31 cellular contexts compared by ENCODE assay signal in the genomic region with DNA sequence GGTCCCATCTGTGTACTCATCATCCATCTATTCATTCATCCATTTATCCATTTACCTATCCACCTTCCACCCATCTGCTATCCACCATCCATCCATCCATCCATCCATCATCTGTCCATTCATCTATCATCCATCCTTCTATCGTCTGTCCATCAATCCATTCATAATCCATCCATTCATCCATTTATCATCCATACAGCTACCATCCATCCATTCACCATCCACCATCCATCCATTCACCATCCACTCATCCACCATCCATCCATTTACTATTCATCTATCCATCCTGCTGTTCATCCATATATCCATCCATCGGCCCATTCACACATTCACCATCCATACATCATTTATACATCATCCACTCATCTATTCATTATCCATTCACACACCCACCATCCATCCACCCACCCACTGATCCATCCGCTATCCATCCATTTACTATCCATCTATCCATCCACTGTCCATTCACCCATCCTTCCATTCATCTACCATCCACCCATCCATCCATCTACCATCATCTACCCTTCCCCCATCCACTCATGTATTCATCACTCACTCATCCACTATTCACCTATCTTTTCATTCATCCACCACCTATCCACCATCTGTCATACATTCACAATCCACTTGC.
"Had no signal": no experiment of that assay in that cellular context is flagged by ENCODE, and none has a peak within 500 bp of the region (broad histone marks: within the 10 kb centered on the region; RNA-seq: fewer than 3 reads in every experiment).

No MANE protein-coding gene starts in this region.

- H3K4me3 Mint-ChIP-seq: activated B cell treated with CpG ODN at 0.5 μM for 24 hours; activated CD8-positive, alpha-beta T cell treated with anti-CD3 and anti-CD28 coated beads for 36 hours; activated naive CD4-positive, alpha-beta T cell treated with anti-CD3 and anti-CD28 coated beads for 36 hours; activated naive CD4-positive, alpha-beta T cell treated with anti-CD3 and anti-CD28 coated beads, Interleukin-2, amount 50 U/mL, for 24 hours; activated naive CD8-positive, alpha-beta T cell treated with anti-CD3 and anti-CD28 coated beads for 36 hours; activated naive CD8-positive, alpha-beta T cell treated with anti-CD3 and anti-CD28 coated beads, Interleukin-2, amount 50 U/mL, for 24 hours; activated T-cell treated with anti-CD3 and anti-CD28 coated beads, Interleukin-2, amount 50 U/mL, for 4 hours; activated T-helper 17 cell treated with anti-CD3 and anti-CD28 coated beads, Interleukin-2, amount 50 U/mL, for 72 hours; T-helper 17 cell; T-helper 2 cell treated with Interferon-gamma antibody and Interleukin-4, amounts not matched to agents 5 μg/mL and 100 μg/mL, for 36 hours had no signal

- FAIRE-seq: endometrium, frontal cortex had no signal

- H3K4me3 ChIP-seq: adrenal gland, body of pancreas, cardiac muscle cell, colonic mucosa, heart left ventricle had no signal

- H3K4me1 ChIP-seq: adrenal gland, colonic mucosa had no signal

- H3K4me1 Mint-ChIP-seq: activated B cell treated with CpG ODN at 0.5 μM for 24 hours; activated naive CD4-positive, alpha-beta T cell treated with anti-CD3 and anti-CD28 coated beads, Interleukin-2, amount 50 U/mL, for 24 hours; activated naive CD8-positive, alpha-beta T cell treated with anti-CD3 and anti-CD28 coated beads for 36 hours; activated naive CD8-positive, alpha-beta T cell treated with anti-CD3 and anti-CD28 coated beads, Interleukin-2, amount 50 U/mL, for 24 hours; T-helper 17 cell had no signal

- H3K27me3 ChIP-seq: adrenal gland, body of pancreas, cardiac muscle cell, colonic mucosa, heart left ventricle had no signal

- H3K36me3 ChIP-seq: adrenal gland, colonic mucosa, WERI-Rb-1 had no signal

- H3K27ac Mint-ChIP-seq: activated B cell treated with CpG ODN at 0.5 μM for 24 hours; activated CD8-positive, alpha-beta T cell treated with anti-CD3 and anti-CD28 coated beads for 36 hours; activated naive CD4-positive, alpha-beta T cell treated with anti-CD3 and anti-CD28 coated beads for 36 hours; activated naive CD4-positive, alpha-beta T cell treated with anti-CD3 and anti-CD28 coated beads, Interleukin-2, amount 50 U/mL, for 24 hours; activated naive CD8-positive, alpha-beta T cell treated with anti-CD3 and anti-CD28 coated beads for 36 hours; activated naive CD8-positive, alpha-beta T cell treated with anti-CD3 and anti-CD28 coated beads, Interleukin-2, amount 50 U/mL, for 24 hours; activated T-helper 17 cell treated with anti-CD3 and anti-CD28 coated beads, Interleukin-2, amount 50 U/mL, for 72 hours; T-helper 17 cell; T-helper 2 cell treated with Interferon-gamma antibody and Interleukin-4, amounts not matched to agents 5 μg/mL and 100 μg/mL, for 36 hours had no signal

- DNase-seq: activated CD4-positive, alpha-beta T cell treated with anti-CD3 and anti-CD28 coated beads for 48 hours; activated CD4-positive, alpha-beta T cell treated with anti-CD3 and anti-CD28 coated beads, Interleukin-2, amount 50 U/mL, for 1 hour; activated CD4-positive, alpha-beta T cell treated with anti-CD3 and anti-CD28 coated beads, Interleukin-2, amount 50 U/mL, for 48 hours; activated CD8-positive, alpha-beta memory T cell treated with anti-CD3 and anti-CD28 coated beads for 24 hours; activated CD8-positive, alpha-beta T cell treated with anti-CD3 and anti-CD28 coated beads for 36 hours; activated naive CD4-positive, alpha-beta T cell treated with anti-CD3 and anti-CD28 coated beads for 36 hours; activated naive CD8-positive, alpha-beta T cell treated with anti-CD3 and anti-CD28 coated beads for 36 hours; activated naive CD8-positive, alpha-beta T cell treated with anti-CD3 and anti-CD28 coated beads, Interleukin-2, amount 50 U/mL, for 24 hours; activated T-cell treated with anti-CD3 and anti-CD28 coated beads, Interleukin-2, amount 50 U/mL, for 4 hours; amygdala; central memory CD4-positive, alpha-beta T cell; cerebellar nuclear complex; colonic mucosa; effector CD8-positive, alpha-beta T cell; foreskin fibroblast; T-helper 1 cell; T1000; WERI-Rb-1 had no signal

- H3K27me3 Mint-ChIP-seq: activated B cell treated with CpG ODN at 0.5 μM for 24 hours; activated CD8-positive, alpha-beta T cell treated with anti-CD3 and anti-CD28 coated beads for 36 hours; activated naive CD4-positive, alpha-beta T cell treated with anti-CD3 and anti-CD28 coated beads, Interleukin-2, amount 50 U/mL, for 24 hours; activated naive CD8-positive, alpha-beta T cell treated with anti-CD3 and anti-CD28 coated beads for 36 hours; activated naive CD8-positive, alpha-beta T cell treated with anti-CD3 and anti-CD28 coated beads, Interleukin-2, amount 50 U/mL, for 24 hours; T-helper 17 cell had no signal

- ATAC-seq: activated CD4-positive, CD25-positive, alpha-beta regulatory T cell treated with anti-CD3 and anti-CD28 coated beads, Interleukin-2, amount 50 U/mL, for 24 hours; activated CD8-positive, alpha-beta T cell treated with anti-CD3 and anti-CD28 coated beads for 36 hours; activated naive CD8-positive, alpha-beta T cell treated with anti-CD3 and anti-CD28 coated beads, Interleukin-2, amount 50 U/mL, for 24 hours; activated T-cell treated with anti-CD3 and anti-CD28 coated beads, Interleukin-2, amount 50 U/mL, for 4 hours; activated T-helper 17 cell treated with anti-CD3 and anti-CD28 coated beads, Interleukin-2, amount 50 U/mL, for 72 hours; body of pancreas; esophagus mucosa; heart left ventricle; T-helper 17 cell had no signal

- H3K9me3 Mint-ChIP-seq: activated CD8-positive, alpha-beta T cell treated with anti-CD3 and anti-CD28 coated beads for 36 hours; activated naive CD4-positive, alpha-beta T cell treated with anti-CD3 and anti-CD28 coated beads for 36 hours; activated naive CD4-positive, alpha-beta T cell treated with anti-CD3 and anti-CD28 coated beads, Interleukin-2, amount 50 U/mL, for 24 hours; activated T-cell treated with anti-CD3 and anti-CD28 coated beads, Interleukin-2, amount 50 U/mL, for 4 hours had no signal

- H3K27ac ChIP-seq: adrenal gland, body of pancreas, cardiac muscle cell, colonic mucosa, heart left ventricle, WERI-Rb-1 had no signal

- H3K9me3 ChIP-seq: adrenal gland, colonic mucosa had no signal
